10 cellular contexts compared by ENCODE assay signal in the genomic region with DNA sequence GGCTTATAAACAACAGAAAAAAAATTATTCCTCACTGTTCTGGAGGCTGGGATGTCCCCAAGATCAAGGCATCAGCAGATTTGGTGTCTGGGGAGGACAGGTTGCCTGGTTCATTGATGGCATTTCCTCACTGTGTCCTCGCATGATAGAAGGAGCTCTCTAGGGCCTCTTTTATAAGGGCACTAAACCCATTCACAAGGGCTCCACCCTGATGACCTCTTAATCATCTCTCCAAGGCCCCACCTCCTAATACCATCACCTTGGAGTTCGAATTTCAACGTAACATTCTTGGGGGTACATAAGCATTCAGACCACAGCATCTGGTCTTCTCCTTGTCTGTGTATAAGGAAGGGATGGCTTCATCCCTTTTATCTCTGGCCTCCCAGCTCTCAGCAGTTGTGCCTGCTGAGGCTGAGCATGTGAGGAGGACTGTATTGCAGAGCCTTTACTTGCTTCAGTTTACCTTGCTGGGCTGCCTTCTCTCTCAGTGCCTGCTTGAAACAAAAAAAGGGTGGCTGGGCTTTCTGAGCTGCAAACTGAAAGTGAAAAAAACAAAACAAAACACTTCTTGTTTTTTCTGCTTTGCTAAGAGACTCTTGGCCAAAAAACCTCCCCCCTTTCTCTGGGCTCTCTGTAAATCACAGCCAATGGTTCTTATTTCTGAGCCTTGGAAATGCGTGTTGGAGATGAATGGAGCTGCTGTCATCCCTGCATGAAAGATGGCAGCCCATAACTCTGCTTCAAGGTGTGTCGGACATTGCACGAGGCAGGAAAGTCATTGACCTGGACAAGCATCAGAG.
DNase-seq lines count a peak whose midpoint lies in the region; ATAC-seq, FAIRE-seq and TF ChIP-seq lines count a peak whose summit lies in the region.
"Had no signal": no experiment of that assay in that cellular context is flagged by ENCODE, and none has a peak within 500 bp of the region (broad histone marks: within the 10 kb centered on the region; RNA-seq: fewer than 3 reads in every experiment).

No MANE protein-coding gene starts in this region.

- DNase-seq in GM18507 (ENCODE audit: extremely low spot score, insufficient read length, low read depth) (no peak), nephron progenitor cell (no peak), EL (no peak), LoVo (ENCODE audit: low spot score) (no peak), NCI-H1092 treated with DMSO at 0.1 percent for 48 hours (lab: John Stamatoyannopoulos, UW) (no peak), erythroblast (lab: John Stamatoyannopoulos, UW) (no peak)
- DNase-seq in activated CD8-positive, alpha-beta T cell treated with anti-CD3 and anti-CD28 coated beads, Interleukin-2, amount 10 ng/mL, durations not matched to agents 7 days and 5 days: peak; percentile 39
- DNase-seq: KBM-7 had no signal

- peak overlapping the region; percentile 86 for H3K27ac Mint-ChIP-seq in activated CD8-positive, alpha-beta T cell treated with anti-CD3 and anti-CD28 coated beads, Interleukin-2, amount 10 ng/mL, durations not matched to agents 7 days and 5 days
- H3K27ac Mint-ChIP-seq in nephron progenitor cell: peak overlapping the region; percentile 89

- no peak overlapping the region for H3K4me3 Mint-ChIP-seq in activated CD8-positive, alpha-beta T cell treated with anti-CD3 and anti-CD28 coated beads, Interleukin-2, amount 10 ng/mL, durations not matched to agents 7 days and 5 days
- peak overlapping the region; percentile 10 for H3K4me3 Mint-ChIP-seq in nephron progenitor cell

- no peaks in the 10 kb centered on the region for H3K9me3 Mint-ChIP-seq in activated CD8-positive, alpha-beta T cell treated with anti-CD3 and anti-CD28 coated beads, Interleukin-2, amount 10 ng/mL, durations not matched to agents 7 days and 5 days (ENCODE audit: insufficient read depth)
- H3K9me3 Mint-ChIP-seq in nephron progenitor cell: no peaks in the 10 kb centered on the region

- TF ChIP-seq CTCF in nephron progenitor cell (IDR thresholded peaks at IDR 0.05): no peak

- POLR2A ChIA-PET in activated CD8-positive, alpha-beta T cell treated with anti-CD3 and anti-CD28 coated beads, Interleukin-2, amount 10 ng/mL, durations not matched to agents 7 days and 5 days (lab: Charles Lee): interaction anchor here (1.1 kb wide), 1 partner anchor 7 kb away, joined by 3 read pairs; no protein-coding TSS in a partner anchor

- H3K36me3 Mint-ChIP-seq in activated CD8-positive, alpha-beta T cell treated with anti-CD3 and anti-CD28 coated beads, Interleukin-2, amount 10 ng/mL, durations not matched to agents 7 days and 5 days (ENCODE audit: low read depth): peaks cover 13% of the 10 kb centered on the region
- H3K36me3 Mint-ChIP-seq in nephron progenitor cell (ENCODE audit: low read depth): no peaks in the 10 kb centered on the region

- peak; percentile 79 for FAIRE-seq in GM18507 (lab: Jason Lieb, UNC)

- ATAC-seq in HG02678 (IDR thresholded peaks at IDR 0.05; ENCODE audit: unreplicated experiment): peak; percentile 83
- peak; percentile 60 for ATAC-seq in activated CD8-positive, alpha-beta T cell treated with anti-CD3 and anti-CD28 coated beads, Interleukin-2, amount 10 ng/mL, durations not matched to agents 7 days and 5 days
- ATAC-seq: Panc1 had no signal

- TF ChIP-seq POLR2A in erythroblast (IDR thresholded peaks at IDR 0.05; ENCODE audit: low read length): no peak

- no peaks in the 10 kb centered on the region for H3K27me3 Mint-ChIP-seq in activated CD8-positive, alpha-beta T cell treated with anti-CD3 and anti-CD28 coated beads, Interleukin-2, amount 10 ng/mL, durations not matched to agents 7 days and 5 days (ENCODE audit: low read depth)
- peaks cover 2% of the 10 kb centered on the region for H3K27me3 Mint-ChIP-seq in nephron progenitor cell (ENCODE audit: low read depth, poor library complexity)

- CTCF ChIA-PET in activated CD8-positive, alpha-beta T cell treated with anti-CD3 and anti-CD28 coated beads, Interleukin-2, amount 10 ng/mL, durations not matched to agents 7 days and 5 days (lab: Charles Lee): interaction anchor here (1.1 to 1.4 kb wide), 2 partner anchors 75 to 416 kb away, joined by 4 to 10 read pairs; a partner anchor contains a TSS

- H3K4me1 Mint-ChIP-seq in activated CD8-positive, alpha-beta T cell treated with anti-CD3 and anti-CD28 coated beads, Interleukin-2, amount 10 ng/mL, durations not matched to agents 7 days and 5 days (ENCODE audit: low read depth): peaks cover 62% of the 10 kb centered on the region
- H3K4me1 Mint-ChIP-seq in nephron progenitor cell: peaks cover 75% of the 10 kb centered on the region
